Comparison of ENCODE assay signal across 23 cellular contexts in the genomic region with DNA sequence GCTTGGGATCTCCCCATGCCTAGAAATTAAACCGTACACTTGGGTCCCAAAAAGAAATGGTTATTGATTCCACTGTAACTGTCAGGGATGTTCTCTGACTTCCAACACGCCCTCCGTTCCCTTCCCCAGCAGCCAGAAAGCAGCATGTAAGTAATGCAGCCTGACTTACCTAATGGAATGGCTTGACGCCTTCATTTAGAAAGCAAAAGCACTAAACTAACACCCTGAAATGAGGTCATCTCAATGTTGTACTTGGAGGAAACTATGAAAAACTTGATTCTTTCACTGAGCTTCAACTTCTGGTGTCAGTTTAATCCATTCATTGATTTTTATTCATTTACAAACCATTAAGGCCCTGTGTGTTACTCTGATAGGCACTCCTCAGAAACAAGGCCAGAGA.
"Had no signal": no experiment of that assay in that cellular context is flagged by ENCODE, and none has a peak within 500 bp of the region (broad histone marks: within the 10 kb centered on the region; RNA-seq: fewer than 3 reads in every experiment).

No MANE protein-coding gene starts in this region.

- DNase-seq: colonic mucosa; dermis blood vessel endothelial cell; dorsolateral prefrontal cortex; effector CD4-positive, alpha-beta T cell; effector memory CD4-positive, alpha-beta T cell; foreskin keratinocyte; gastrocnemius medialis; glutamatergic neuron; head of caudate nucleus; heart right ventricle; hippocampal formation; left cardiac atrium; left lung; left ventricle myocardium superior; lower lobe of right lung; mesenchymal stem cell; naive B cell; naive thymus-derived CD8-positive, alpha-beta T cell had no signal

- H3K4me1 Mint-ChIP-seq: mesothelial cell of epicardium; naive B cell; naive thymus-derived CD8-positive, alpha-beta T cell had no signal

- H3K27me3 ChIP-seq: colonic mucosa, dorsolateral prefrontal cortex, esophagus muscularis mucosa, foreskin keratinocyte, gastrocnemius medialis, heart right ventricle, left lung had no signal

- FAIRE-seq: endothelial cell of umbilical vein, islet of Langerhans, keratinocyte had no signal

- H3K4me1 ChIP-seq: colonic mucosa, foreskin keratinocyte, heart right ventricle, left lung, lower lobe of right lung had no signal

- H3K9me3 ChIP-seq: colonic mucosa, esophagus muscularis mucosa, gastrocnemius medialis, heart right ventricle, left lung, lower lobe of right lung had no signal

- H3K36me3 ChIP-seq: colonic mucosa, esophagus muscularis mucosa, gastrocnemius medialis, heart right ventricle, left lung, lower lobe of right lung had no signal

- H3K4me3 ChIP-seq: colonic mucosa, dorsolateral prefrontal cortex, esophagus muscularis mucosa, gastrocnemius medialis, heart right ventricle, left lung, lower lobe of right lung had no signal

- H3K36me3 Mint-ChIP-seq: mesothelial cell of epicardium; naive B cell; naive thymus-derived CD8-positive, alpha-beta T cell had no signal

- H3K9me3 Mint-ChIP-seq: mesothelial cell of epicardium; naive B cell; naive thymus-derived CD8-positive, alpha-beta T cell had no signal

- H3K27ac Mint-ChIP-seq: mesothelial cell of epicardium; naive thymus-derived CD8-positive, alpha-beta T cell had no signal

- H3K27ac ChIP-seq: colonic mucosa, dorsolateral prefrontal cortex, esophagus muscularis mucosa, foreskin keratinocyte, gastrocnemius medialis, heart right ventricle, left lung, lower lobe of right lung had no signal

- ATAC-seq: foreskin keratinocyte; gastrocnemius medialis; heart right ventricle; left lung; left ventricle myocardium superior; lower lobe of right lung; naive thymus-derived CD8-positive, alpha-beta T cell had no signal

- H3K4me3 Mint-ChIP-seq: mesothelial cell of epicardium; naive B cell; naive thymus-derived CD8-positive, alpha-beta T cell had no signal
